ENCODE assay signal across 24 cellular contexts in genomic region chr2:195639959-195640358, GRCh38.
"Had no signal": no experiment of that assay in that cellular context is flagged by ENCODE, and none has a peak within 500 bp of the region (broad histone marks: within the 10 kb centered on the region; RNA-seq: fewer than 3 reads in every experiment).

No MANE protein-coding gene starts in this region.

- H3K79me2 ChIP-seq: parathyroid adenoma had no signal

- H3K9ac ChIP-seq: neural progenitor cell, parathyroid adenoma had no signal

- DNase-seq: colonic mucosa; effector CD8-positive, alpha-beta T cell; endodermal cell; foreskin melanocyte; glutamatergic neuron; heart right ventricle; hypothalamus; mesenchymal stem cell; mucosa of descending colon; naive B cell; stimulated activated CD4-positive, alpha-beta T cell treated with anti-CD3 and anti-CD28 coated beads, Interleukin-12 subunit alpha, Interleukin-12 subunit beta, amount 100 ng/mL, for 4 hours; stimulated activated CD4-positive, alpha-beta T cell treated with anti-CD3 and anti-CD28 coated beads, Interleukin-1b, Interleukin-23, amount 100 ng/mL, for 48 hours; stimulated activated CD4-positive, alpha-beta T cell treated with anti-CD3 and anti-CD28 coated beads, Interleukin-4, amount 100 ng/mL, for 1 hour; stimulated activated naive CD4-positive, alpha-beta T cell treated with Interleukin-2 at 50 U/mL for 16 hours; stomach; thyroid gland had no signal

- H3K36me3 ChIP-seq: colonic mucosa, esophagus muscularis mucosa, heart right ventricle, neural progenitor cell, right atrium auricular region, stomach, thyroid gland had no signal

- H3K27me3 ChIP-seq: colonic mucosa, esophagus muscularis mucosa, heart right ventricle, neural progenitor cell, right atrium auricular region, stomach, thyroid gland had no signal

- H3K4me3 ChIP-seq: colonic mucosa, esophagus muscularis mucosa, heart right ventricle, mucosa of descending colon, neural progenitor cell, right atrium auricular region, smooth muscle cell, stomach, thyroid gland had no signal

- H2AFZ ChIP-seq: neural progenitor cell, parathyroid adenoma had no signal

- H3K4me1 ChIP-seq: colonic mucosa, esophagus muscularis mucosa, neural progenitor cell, parathyroid adenoma, right atrium auricular region, stomach had no signal

- ATAC-seq: heart right ventricle; mucosa of descending colon; sciatic nerve; stimulated activated effector memory CD8-positive, alpha-beta T cell treated with anti-CD3 and anti-CD28 coated beads, Interleukin-12 subunit alpha, Interleukin-12 subunit beta, amount 100 ng/mL, for 72 hours had no signal

- H3K27ac ChIP-seq: colonic mucosa, epithelial cell of prostate, esophagus muscularis mucosa, heart right ventricle, neural progenitor cell, parathyroid adenoma, right atrium auricular region, stomach, thyroid gland had no signal

- H3K4me2 ChIP-seq: neural progenitor cell, smooth muscle cell had no signal

- H3K9me3 ChIP-seq: colonic mucosa, esophagus muscularis mucosa, heart right ventricle, mucosa of descending colon, right atrium auricular region, stomach, thyroid gland had no signal
